In genomic region chr11:131584694-131585592, GRCh38 we compare ENCODE assay signal across 10 cellular contexts.
DNase-seq lines count a peak whose midpoint lies in the region; TF ChIP-seq lines count a peak whose summit lies in the region.
"Had no signal": no experiment of that assay in that cellular context is flagged by ENCODE, and none has a peak within 500 bp of the region (broad histone marks: within the 10 kb centered on the region; RNA-seq: fewer than 3 reads in every experiment).

No MANE protein-coding gene starts in this region.

- no peak overlapping the region for H3K27ac ChIP-seq in 22Rv1
- H3K27ac ChIP-seq in iPS DF 6.9 (ENCODE audit: low read length) = no peak overlapping the region
- H3K27ac ChIP-seq: parathyroid adenoma had no signal

- no CpG with 5 or more reads among the region's 25 CpGs for WGBS in iPS DF 6.9 (ENCODE audit: insufficient coverage, insufficient read length)

- no peaks in the 10 kb centered on the region for H3K36me3 ChIP-seq in iPS DF 6.9 (ENCODE audit: control insufficient read depth, insufficient read depth, low read length)

- TF ChIP-seq CTCF in 22Rv1 (IDR thresholded peaks at IDR 0.05) = peak; percentile 30; the same call in 1 of the 2 replicates
- peak; percentile 24 for TF ChIP-seq CTCF in GM10248 (IDR thresholded peaks at IDR 0.05; ENCODE audit: control extremely low read depth, extremely low read depth, low read depth, missing control alignments)

- no peaks in the 10 kb centered on the region for H3K9me3 ChIP-seq in iPS DF 6.9 (ENCODE audit: control insufficient read depth, insufficient read depth, low read length)

- no peaks in the 10 kb centered on the region for H3K27me3 ChIP-seq in iPS DF 6.9 (ENCODE audit: control insufficient read depth, insufficient read depth, low read length)

- H3K4me3 ChIP-seq in iPS DF 6.9 (ENCODE audit: low read length) = no peak overlapping the region

- CTCF ChIA-PET in GM10248 (lab: Yijun Ruan, JAX) = interaction anchor here (1.0 to 9.9 kb wide), 2 partner anchors 12 to 92 kb away, joined by 3 to 134 read pairs; no protein-coding TSS in a partner anchor

- peak; percentile 25 for DNase-seq in GM10248 (ENCODE audit: extremely low spot score)
- peak; percentile 7 for DNase-seq in RPMI8226
- peak; percentile 35 for DNase-seq in iPS DF 6.9 (ENCODE audit: low read depth, low spot score)
- DNase-seq in HPDE6-E6E7 (ENCODE audit: extremely low spot score) = no peak
- DNase-seq in NCI-H510A (lab: John Stamatoyannopoulos, UW) = no peak
- DNase-seq in ureter (ENCODE audit: low spot score) = no peak
- DNase-seq in NOMO-1 (lab: John Stamatoyannopoulos, UW; ENCODE audit: unreplicated experiment in 2 of 2) = no peak
- DNase-seq: central memory CD4-positive, alpha-beta T cell had no signal

- POLR2A ChIA-PET in GM10248 (lab: Yijun Ruan, JAX) = no interaction called here

- H3K4me1 ChIP-seq in iPS DF 6.9 (ENCODE audit: control insufficient read depth, insufficient read depth, low read length) = peaks cover 4% of the 10 kb centered on the region
- H3K4me1 ChIP-seq: parathyroid adenoma had no signal

Comparison
In these comparisons a context has a peak if more than half of its experiments do, and no peak if none do; other contexts are left out.
1. DNase-seq: peak in GM10248 (single experiment), RPMI8226 (single experiment) and iPS DF 6.9 (single experiment); none in HPDE6-E6E7 (single experiment), NCI-H510A (single experiment), ureter (single experiment) and NOMO-1 (0 of 2).